Comparison of ENCODE assay signal across 1 cellular context in the genomic region with DNA sequence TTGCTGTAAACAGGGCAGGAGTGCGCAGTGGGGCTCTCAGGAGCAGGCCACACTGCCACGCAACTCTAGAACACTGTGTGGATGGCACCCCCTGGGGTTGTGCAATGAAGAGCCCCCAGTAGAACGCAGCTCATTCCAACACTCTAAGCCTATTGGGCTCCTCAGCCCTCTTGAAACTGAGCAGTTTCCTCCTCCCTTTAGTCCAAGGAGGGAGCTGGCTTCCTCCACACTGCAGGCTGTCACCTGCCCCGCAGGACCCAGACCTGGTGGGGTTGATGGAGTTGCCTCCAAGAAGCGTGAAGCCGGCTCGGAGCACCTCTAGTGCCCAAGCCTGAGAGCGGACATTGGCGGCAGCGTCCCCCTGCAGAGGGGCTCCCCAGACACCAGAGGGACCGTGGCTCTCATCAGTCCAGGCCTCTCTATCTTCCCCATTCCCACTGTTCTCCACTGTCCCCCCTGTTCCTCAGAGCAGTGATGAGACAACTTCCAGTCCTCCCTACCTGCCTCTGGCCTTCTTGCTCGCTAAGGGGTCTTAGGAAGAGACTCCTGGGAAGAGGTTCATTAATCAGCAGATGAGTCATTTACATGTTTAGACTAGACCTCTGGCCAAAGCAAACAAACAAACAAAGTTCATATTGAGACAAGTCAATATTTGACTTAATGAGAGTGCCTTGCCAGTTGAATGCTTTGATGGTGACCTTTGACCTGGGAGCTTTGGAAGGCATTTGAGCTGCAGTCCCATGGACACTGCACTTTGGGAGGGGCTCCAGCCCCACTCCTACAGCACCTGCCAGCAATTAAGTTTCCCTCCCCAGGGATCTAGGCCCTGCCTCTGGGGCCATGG.
TF ChIP-seq lines count a peak whose summit lies in the region.

No MANE protein-coding gene starts in this region.

TF ChIP-seq in HepG2, 621 proteins besides CTCF, POLR2A, EP300 and RAD21 (continued from another document and continues in another):
- TF ChIP-seq, protein P1, sequence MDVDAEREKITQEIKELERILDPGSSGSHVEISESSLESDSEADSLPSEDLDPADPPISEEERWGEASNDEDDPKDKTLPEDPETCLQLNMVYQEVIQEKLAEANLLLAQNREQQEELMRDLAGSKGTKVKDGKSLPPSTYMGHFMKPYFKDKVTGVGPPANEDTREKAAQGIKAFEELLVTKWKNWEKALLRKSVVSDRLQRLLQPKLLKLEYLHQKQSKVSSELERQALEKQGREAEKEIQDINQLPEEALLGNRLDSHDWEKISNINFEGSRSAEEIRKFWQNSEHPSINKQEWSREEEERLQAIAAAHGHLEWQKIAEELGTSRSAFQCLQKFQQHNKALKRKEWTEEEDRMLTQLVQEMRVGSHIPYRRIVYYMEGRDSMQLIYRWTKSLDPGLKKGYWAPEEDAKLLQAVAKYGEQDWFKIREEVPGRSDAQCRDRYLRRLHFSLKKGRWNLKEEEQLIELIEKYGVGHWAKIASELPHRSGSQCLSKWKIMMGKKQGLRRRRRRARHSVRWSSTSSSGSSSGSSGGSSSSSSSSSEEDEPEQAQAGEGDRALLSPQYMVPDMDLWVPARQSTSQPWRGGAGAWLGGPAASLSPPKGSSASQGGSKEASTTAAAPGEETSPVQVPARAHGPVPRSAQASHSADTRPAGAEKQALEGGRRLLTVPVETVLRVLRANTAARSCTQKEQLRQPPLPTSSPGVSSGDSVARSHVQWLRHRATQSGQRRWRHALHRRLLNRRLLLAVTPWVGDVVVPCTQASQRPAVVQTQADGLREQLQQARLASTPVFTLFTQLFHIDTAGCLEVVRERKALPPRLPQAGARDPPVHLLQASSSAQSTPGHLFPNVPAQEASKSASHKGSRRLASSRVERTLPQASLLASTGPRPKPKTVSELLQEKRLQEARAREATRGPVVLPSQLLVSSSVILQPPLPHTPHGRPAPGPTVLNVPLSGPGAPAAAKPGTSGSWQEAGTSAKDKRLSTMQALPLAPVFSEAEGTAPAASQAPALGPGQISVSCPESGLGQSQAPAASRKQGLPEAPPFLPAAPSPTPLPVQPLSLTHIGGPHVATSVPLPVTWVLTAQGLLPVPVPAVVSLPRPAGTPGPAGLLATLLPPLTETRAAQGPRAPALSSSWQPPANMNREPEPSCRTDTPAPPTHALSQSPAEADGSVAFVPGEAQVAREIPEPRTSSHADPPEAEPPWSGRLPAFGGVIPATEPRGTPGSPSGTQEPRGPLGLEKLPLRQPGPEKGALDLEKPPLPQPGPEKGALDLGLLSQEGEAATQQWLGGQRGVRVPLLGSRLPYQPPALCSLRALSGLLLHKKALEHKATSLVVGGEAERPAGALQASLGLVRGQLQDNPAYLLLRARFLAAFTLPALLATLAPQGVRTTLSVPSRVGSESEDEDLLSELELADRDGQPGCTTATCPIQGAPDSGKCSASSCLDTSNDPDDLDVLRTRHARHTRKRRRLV (CRISPR knock-in tag; IDR thresholded peaks at IDR 0.05) = no peak
- no peak for TF ChIP-seq ARNT2 (CRISPR knock-in tag; IDR thresholded peaks at IDR 0.05; ENCODE audit: low read depth)
- no peak for TF ChIP-seq ZNF577 (CRISPR knock-in tag; IDR thresholded peaks at IDR 0.05; ENCODE audit: borderline replicate concordance, low read depth)
- TF ChIP-seq ZNF678 (CRISPR knock-in tag; IDR thresholded peaks at IDR 0.05) = no peak
- TF ChIP-seq, protein P2, sequence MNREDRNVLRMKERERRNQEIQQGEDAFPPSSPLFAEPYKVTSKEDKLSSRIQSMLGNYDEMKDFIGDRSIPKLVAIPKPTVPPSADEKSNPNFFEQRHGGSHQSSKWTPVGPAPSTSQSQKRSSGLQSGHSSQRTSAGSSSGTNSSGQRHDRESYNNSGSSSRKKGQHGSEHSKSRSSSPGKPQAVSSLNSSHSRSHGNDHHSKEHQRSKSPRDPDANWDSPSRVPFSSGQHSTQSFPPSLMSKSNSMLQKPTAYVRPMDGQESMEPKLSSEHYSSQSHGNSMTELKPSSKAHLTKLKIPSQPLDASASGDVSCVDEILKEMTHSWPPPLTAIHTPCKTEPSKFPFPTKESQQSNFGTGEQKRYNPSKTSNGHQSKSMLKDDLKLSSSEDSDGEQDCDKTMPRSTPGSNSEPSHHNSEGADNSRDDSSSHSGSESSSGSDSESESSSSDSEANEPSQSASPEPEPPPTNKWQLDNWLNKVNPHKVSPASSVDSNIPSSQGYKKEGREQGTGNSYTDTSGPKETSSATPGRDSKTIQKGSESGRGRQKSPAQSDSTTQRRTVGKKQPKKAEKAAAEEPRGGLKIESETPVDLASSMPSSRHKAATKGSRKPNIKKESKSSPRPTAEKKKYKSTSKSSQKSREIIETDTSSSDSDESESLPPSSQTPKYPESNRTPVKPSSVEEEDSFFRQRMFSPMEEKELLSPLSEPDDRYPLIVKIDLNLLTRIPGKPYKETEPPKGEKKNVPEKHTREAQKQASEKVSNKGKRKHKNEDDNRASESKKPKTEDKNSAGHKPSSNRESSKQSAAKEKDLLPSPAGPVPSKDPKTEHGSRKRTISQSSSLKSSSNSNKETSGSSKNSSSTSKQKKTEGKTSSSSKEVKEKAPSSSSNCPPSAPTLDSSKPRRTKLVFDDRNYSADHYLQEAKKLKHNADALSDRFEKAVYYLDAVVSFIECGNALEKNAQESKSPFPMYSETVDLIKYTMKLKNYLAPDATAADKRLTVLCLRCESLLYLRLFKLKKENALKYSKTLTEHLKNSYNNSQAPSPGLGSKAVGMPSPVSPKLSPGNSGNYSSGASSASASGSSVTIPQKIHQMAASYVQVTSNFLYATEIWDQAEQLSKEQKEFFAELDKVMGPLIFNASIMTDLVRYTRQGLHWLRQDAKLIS (CRISPR knock-in tag; IDR thresholded peaks at IDR 0.05) = no peak; the same call in 1 of the 2 replicates
- no peak for TF ChIP-seq ZNF335 (CRISPR knock-in tag; IDR thresholded peaks at IDR 0.05)
- no peak for TF ChIP-seq SNRNP70 (IDR thresholded peaks at IDR 0.05; ENCODE audit: low read depth, low read length)
- TF ChIP-seq, protein P3, sequence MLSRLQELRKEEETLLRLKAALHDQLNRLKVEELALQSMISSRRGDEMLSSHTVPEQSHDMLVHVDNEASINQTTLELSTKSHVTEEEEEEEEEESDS (CRISPR knock-in tag; IDR thresholded peaks at IDR 0.05; ENCODE audit: borderline replicate concordance) = no peak
- TF ChIP-seq KLF11 (CRISPR knock-in tag; IDR thresholded peaks at IDR 0.05) = 0 out of 2 replicates have a peak, but pooled peaks have one; percentile 28
- TF ChIP-seq ZNF766 (CRISPR knock-in tag; IDR thresholded peaks at IDR 0.05; ENCODE audit: borderline replicate concordance) = no peak
- TF ChIP-seq ZNF562 (CRISPR knock-in tag; IDR thresholded peaks at IDR 0.05; ENCODE audit: borderline replicate concordance) = no peak
- no peak for TF ChIP-seq PRPF4 (IDR thresholded peaks at IDR 0.05; ENCODE audit: low read depth, low read length, poor library complexity, severe bottlenecking)
- TF ChIP-seq YEATS2 (CRISPR knock-in tag; IDR thresholded peaks at IDR 0.05; ENCODE audit: borderline replicate concordance) = no peak
- TF ChIP-seq, protein P4, sequence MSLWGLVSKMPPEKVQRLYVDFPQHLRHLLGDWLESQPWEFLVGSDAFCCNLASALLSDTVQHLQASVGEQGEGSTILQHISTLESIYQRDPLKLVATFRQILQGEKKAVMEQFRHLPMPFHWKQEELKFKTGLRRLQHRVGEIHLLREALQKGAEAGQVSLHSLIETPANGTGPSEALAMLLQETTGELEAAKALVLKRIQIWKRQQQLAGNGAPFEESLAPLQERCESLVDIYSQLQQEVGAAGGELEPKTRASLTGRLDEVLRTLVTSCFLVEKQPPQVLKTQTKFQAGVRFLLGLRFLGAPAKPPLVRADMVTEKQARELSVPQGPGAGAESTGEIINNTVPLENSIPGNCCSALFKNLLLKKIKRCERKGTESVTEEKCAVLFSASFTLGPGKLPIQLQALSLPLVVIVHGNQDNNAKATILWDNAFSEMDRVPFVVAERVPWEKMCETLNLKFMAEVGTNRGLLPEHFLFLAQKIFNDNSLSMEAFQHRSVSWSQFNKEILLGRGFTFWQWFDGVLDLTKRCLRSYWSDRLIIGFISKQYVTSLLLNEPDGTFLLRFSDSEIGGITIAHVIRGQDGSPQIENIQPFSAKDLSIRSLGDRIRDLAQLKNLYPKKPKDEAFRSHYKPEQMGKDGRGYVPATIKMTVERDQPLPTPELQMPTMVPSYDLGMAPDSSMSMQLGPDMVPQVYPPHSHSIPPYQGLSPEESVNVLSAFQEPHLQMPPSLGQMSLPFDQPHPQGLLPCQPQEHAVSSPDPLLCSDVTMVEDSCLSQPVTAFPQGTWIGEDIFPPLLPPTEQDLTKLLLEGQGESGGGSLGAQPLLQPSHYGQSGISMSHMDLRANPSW (CRISPR knock-in tag; IDR thresholded peaks at IDR 0.05; ENCODE audit: borderline replicate concordance) = peak; percentile 63; the same call in 1 of the 2 replicates
- peak; percentile 74 for TF ChIP-seq ELF3 (CRISPR knock-in tag; IDR thresholded peaks at IDR 0.05)
- TF ChIP-seq PITX1 (CRISPR knock-in tag; IDR thresholded peaks at IDR 0.05) = peak; percentile 93
- TF ChIP-seq ZNF761 (CRISPR knock-in tag; conservative IDR thresholded peaks at IDR 0.05) = no peak
- TF ChIP-seq BHLHE40 (IDR thresholded peaks at IDR 0.05; ENCODE audit: low read length) = peak; percentile 50; the same call in 1 of the 2 replicates
- TF ChIP-seq, protein P5, sequence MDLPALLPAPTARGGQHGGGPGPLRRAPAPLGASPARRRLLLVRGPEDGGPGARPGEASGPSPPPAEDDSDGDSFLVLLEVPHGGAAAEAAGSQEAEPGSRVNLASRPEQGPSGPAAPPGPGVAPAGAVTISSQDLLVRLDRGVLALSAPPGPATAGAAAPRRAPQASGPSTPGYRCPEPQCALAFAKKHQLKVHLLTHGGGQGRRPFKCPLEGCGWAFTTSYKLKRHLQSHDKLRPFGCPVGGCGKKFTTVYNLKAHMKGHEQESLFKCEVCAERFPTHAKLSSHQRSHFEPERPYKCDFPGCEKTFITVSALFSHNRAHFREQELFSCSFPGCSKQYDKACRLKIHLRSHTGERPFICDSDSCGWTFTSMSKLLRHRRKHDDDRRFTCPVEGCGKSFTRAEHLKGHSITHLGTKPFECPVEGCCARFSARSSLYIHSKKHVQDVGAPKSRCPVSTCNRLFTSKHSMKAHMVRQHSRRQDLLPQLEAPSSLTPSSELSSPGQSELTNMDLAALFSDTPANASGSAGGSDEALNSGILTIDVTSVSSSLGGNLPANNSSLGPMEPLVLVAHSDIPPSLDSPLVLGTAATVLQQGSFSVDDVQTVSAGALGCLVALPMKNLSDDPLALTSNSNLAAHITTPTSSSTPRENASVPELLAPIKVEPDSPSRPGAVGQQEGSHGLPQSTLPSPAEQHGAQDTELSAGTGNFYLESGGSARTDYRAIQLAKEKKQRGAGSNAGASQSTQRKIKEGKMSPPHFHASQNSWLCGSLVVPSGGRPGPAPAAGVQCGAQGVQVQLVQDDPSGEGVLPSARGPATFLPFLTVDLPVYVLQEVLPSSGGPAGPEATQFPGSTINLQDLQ (CRISPR knock-in tag; IDR thresholded peaks at IDR 0.05) = no peak
- 0 out of 2 replicates have a peak, but pooled peaks have one; percentile 5 for TF ChIP-seq GATAD1 (CRISPR knock-in tag; IDR thresholded peaks at IDR 0.05)
- no peak for TF ChIP-seq ZNF775 (CRISPR knock-in tag; IDR thresholded peaks at IDR 0.05; ENCODE audit: borderline replicate concordance)
- no peak for TF ChIP-seq ZNF20 (CRISPR knock-in tag; IDR thresholded peaks at IDR 0.05)
- peak; percentile 2; the same call in 1 of the 2 replicates for TF ChIP-seq STAG1 (CRISPR knock-in tag; IDR thresholded peaks at IDR 0.05)
- no peak for TF ChIP-seq MEIS1 (CRISPR knock-in tag; IDR thresholded peaks at IDR 0.05; ENCODE audit: borderline replicate concordance)
- 0 out of 2 replicates have a peak, but pooled peaks have one; percentile 3 for TF ChIP-seq ZNF629 (CRISPR knock-in tag; conservative IDR thresholded peaks at IDR 0.05)
- TF ChIP-seq, protein P6, sequence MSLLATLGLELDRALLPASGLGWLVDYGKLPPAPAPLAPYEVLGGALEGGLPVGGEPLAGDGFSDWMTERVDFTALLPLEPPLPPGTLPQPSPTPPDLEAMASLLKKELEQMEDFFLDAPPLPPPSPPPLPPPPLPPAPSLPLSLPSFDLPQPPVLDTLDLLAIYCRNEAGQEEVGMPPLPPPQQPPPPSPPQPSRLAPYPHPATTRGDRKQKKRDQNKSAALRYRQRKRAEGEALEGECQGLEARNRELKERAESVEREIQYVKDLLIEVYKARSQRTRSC (CRISPR knock-in tag; IDR thresholded peaks at IDR 0.05; ENCODE audit: low read depth) = no peak
- TF ChIP-seq, protein P7, sequence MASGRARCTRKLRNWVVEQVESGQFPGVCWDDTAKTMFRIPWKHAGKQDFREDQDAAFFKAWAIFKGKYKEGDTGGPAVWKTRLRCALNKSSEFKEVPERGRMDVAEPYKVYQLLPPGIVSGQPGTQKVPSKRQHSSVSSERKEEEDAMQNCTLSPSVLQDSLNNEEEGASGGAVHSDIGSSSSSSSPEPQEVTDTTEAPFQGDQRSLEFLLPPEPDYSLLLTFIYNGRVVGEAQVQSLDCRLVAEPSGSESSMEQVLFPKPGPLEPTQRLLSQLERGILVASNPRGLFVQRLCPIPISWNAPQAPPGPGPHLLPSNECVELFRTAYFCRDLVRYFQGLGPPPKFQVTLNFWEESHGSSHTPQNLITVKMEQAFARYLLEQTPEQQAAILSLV (CRISPR knock-in tag; IDR thresholded peaks at IDR 0.05; ENCODE audit: borderline replicate concordance) = no peak
- no peak for TF ChIP-seq GZF1 (CRISPR knock-in tag; IDR thresholded peaks at IDR 0.05)
- TF ChIP-seq, protein P8, sequence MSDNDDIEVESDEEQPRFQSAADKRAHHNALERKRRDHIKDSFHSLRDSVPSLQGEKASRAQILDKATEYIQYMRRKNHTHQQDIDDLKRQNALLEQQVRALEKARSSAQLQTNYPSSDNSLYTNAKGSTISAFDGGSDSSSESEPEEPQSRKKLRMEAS (IDR thresholded peaks at IDR 0.05) = 0 out of 2 replicates have a peak, but pooled peaks have one; percentile 7
- no peak; the same call in 1 of the 2 replicates for TF ChIP-seq ZNF292 (CRISPR knock-in tag; IDR thresholded peaks at IDR 0.05; ENCODE audit: borderline replicate concordance, low read depth)
- TF ChIP-seq IRF2 (CRISPR knock-in tag; IDR thresholded peaks at IDR 0.05) = no peak; the same call in 1 of the 2 replicates
- TF ChIP-seq CBFB (CRISPR knock-in tag; IDR thresholded peaks at IDR 0.05) = 0 out of 2 replicates have a peak, but pooled peaks have one; percentile 12
- no peak for TF ChIP-seq ZNF333 (CRISPR knock-in tag; IDR thresholded peaks at IDR 0.05; ENCODE audit: borderline replicate concordance)
- TF ChIP-seq POLR2AphosphoS5 (IDR thresholded peaks at IDR 0.05; ENCODE audit: low read depth, low read length) = no peak
- no peak for TF ChIP-seq SMAD1 (CRISPR knock-in tag; IDR thresholded peaks at IDR 0.05; ENCODE audit: borderline replicate concordance, low read depth)
- peak; percentile 83 for TF ChIP-seq MEF2D (CRISPR knock-in tag; IDR thresholded peaks at IDR 0.05)
- no peak for TF ChIP-seq ZNF776 (CRISPR knock-in tag; IDR thresholded peaks at IDR 0.05)
- TF ChIP-seq, protein P9, sequence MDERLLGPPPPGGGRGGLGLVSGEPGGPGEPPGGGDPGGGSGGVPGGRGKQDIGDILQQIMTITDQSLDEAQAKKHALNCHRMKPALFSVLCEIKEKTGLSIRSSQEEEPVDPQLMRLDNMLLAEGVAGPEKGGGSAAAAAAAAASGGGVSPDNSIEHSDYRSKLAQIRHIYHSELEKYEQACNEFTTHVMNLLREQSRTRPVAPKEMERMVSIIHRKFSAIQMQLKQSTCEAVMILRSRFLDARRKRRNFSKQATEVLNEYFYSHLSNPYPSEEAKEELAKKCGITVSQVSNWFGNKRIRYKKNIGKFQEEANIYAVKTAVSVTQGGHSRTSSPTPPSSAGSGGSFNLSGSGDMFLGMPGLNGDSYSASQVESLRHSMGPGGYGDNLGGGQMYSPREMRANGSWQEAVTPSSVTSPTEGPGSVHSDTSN (CRISPR knock-in tag; IDR thresholded peaks at IDR 0.05) = 0 out of 2 replicates have a peak, but pooled peaks have one; percentile 8
